ENCODE assay signal across 1 cellular context in genomic region chr4:169045862-169046584, GRCh38.
TF ChIP-seq lines count a peak whose summit lies in the region.

No MANE protein-coding gene starts in this region.

TF ChIP-seq in GM12878, 131 proteins besides CTCF, POLR2A, EP300 and RAD21:
- TF ChIP-seq BRCA1 (IDR thresholded peaks at IDR 0.05; ENCODE audit: low read depth, low read length) (no peak), NBN (IDR thresholded peaks at IDR 0.05) (no peak), NKRF (conservative IDR thresholded peaks at IDR 0.05) (no peak), ASH2L (IDR thresholded peaks at IDR 0.05; ENCODE audit: borderline replicate concordance, low read depth) (no peak), TCF3 (IDR thresholded peaks at IDR 0.05; ENCODE audit: borderline replicate concordance, insufficient read depth, low read depth, low read length) (no peak), MLLT1 (IDR thresholded peaks at IDR 0.05) (no peak), ZSCAN29 (IDR thresholded peaks at IDR 0.05) (no peak), E2F4 (IDR thresholded peaks at IDR 0.05; ENCODE audit: low read depth, low read length) (no peak), SUPT20H (IDR thresholded peaks at IDR 0.05; ENCODE audit: borderline replicate concordance, control insufficient read depth, low read depth, low read length) (no peak), TCF7 (IDR thresholded peaks at IDR 0.05; ENCODE audit: borderline replicate concordance) (no peak), STAT3 (IDR thresholded peaks at IDR 0.05; ENCODE audit: low read depth, low read length) (no peak), JUNB (IDR thresholded peaks at IDR 0.05) (no peak)
- TF ChIP-seq, protein P1, sequence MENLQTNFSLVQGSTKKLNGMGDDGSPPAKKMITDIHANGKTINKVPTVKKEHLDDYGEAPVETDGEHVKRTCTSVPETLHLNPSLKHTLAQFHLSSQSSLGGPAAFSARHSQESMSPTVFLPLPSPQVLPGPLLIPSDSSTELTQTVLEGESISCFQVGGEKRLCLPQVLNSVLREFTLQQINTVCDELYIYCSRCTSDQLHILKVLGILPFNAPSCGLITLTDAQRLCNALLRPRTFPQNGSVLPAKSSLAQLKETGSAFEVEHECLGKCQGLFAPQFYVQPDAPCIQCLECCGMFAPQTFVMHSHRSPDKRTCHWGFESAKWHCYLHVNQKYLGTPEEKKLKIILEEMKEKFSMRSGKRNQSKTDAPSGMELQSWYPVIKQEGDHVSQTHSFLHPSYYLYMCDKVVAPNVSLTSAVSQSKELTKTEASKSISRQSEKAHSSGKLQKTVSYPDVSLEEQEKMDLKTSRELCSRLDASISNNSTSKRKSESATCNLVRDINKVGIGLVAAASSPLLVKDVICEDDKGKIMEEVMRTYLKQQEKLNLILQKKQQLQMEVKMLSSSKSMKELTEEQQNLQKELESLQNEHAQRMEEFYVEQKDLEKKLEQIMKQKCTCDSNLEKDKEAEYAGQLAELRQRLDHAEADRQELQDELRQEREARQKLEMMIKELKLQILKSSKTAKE (IDR thresholded peaks at IDR 0.05; ENCODE audit: low read depth, poor library complexity, severe bottlenecking): no peak
